In the genomic region with DNA sequence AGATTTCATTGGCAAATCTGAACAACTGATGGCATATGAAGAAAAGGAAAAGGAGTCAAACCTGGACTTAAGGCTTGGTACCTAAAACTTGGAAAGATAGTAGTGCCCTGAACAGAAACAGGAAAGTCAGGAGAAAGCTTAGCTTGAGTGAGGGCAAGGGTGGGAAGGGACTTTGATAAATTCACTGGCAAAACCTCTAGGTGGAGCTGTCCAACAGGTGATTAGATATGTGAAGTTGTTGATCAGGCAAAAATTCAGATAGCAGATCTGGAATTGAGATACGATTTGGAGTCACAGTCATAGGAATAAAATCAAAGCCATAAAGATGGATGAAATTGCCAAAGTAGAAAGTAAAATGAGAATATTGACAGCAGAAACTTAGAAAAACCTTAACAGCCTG, we compare ENCODE assay signal across 8 cellular contexts. TPM values are rescaled to one million over a fixed set of nuclear protein-coding genes. Genes with fewer than 3 reads are reported as not detected.
A peak's percentile ranks its signal among the peaks of the same experiment; 100 is the strongest.
DNase-seq lines count a peak whose midpoint lies in the region; ATAC-seq lines count a peak whose summit lies in the region.

No MANE protein-coding gene starts in this region.

- peaks cover 1% of the 10 kb centered on the region for H3K4me1 Mint-ChIP-seq in activated naive CD8-positive, alpha-beta T cell treated with anti-CD3 and anti-CD28 coated beads, Interleukin-2, amount 50 U/mL, for 24 hours
- H3K4me1 Mint-ChIP-seq in activated naive CD8-positive, alpha-beta T cell treated with anti-CD3 and anti-CD28 coated beads for 36 hours: peaks cover 2% of the 10 kb centered on the region

- peaks cover 15% of the 10 kb centered on the region for H3K27me3 Mint-ChIP-seq in activated naive CD8-positive, alpha-beta T cell treated with anti-CD3 and anti-CD28 coated beads, Interleukin-2, amount 50 U/mL, for 24 hours
- H3K27me3 Mint-ChIP-seq in activated naive CD8-positive, alpha-beta T cell treated with anti-CD3 and anti-CD28 coated beads for 36 hours: peaks cover 27% of the 10 kb centered on the region

- no peak for ATAC-seq in activated naive CD8-positive, alpha-beta T cell treated with anti-CD3 and anti-CD28 coated beads, Interleukin-2, amount 50 U/mL, for 24 hours
- ATAC-seq in GM21786 (IDR thresholded peaks at IDR 0.05; ENCODE audit: unreplicated experiment): peak; percentile 47
- no peak for ATAC-seq in GM21528 (IDR thresholded peaks at IDR 0.05; ENCODE audit: low FRiP score, unreplicated experiment)

- no peaks in the 10 kb centered on the region for H3K9me3 Mint-ChIP-seq in activated naive CD8-positive, alpha-beta T cell treated with anti-CD3 and anti-CD28 coated beads, Interleukin-2, amount 50 U/mL, for 24 hours
- no peaks in the 10 kb centered on the region for H3K9me3 Mint-ChIP-seq in activated naive CD8-positive, alpha-beta T cell treated with anti-CD3 and anti-CD28 coated beads for 36 hours

- H3K27ac Mint-ChIP-seq in activated naive CD8-positive, alpha-beta T cell treated with anti-CD3 and anti-CD28 coated beads, Interleukin-2, amount 50 U/mL, for 24 hours: no peak overlapping the region
- H3K27ac Mint-ChIP-seq in activated naive CD8-positive, alpha-beta T cell treated with anti-CD3 and anti-CD28 coated beads for 36 hours: no peak overlapping the region

- peak; percentile 22 for DNase-seq in activated naive CD8-positive, alpha-beta T cell treated with anti-CD3 and anti-CD28 coated beads, Interleukin-2, amount 50 U/mL, for 24 hours
- no peak for DNase-seq in activated naive CD8-positive, alpha-beta T cell treated with anti-CD3 and anti-CD28 coated beads for 36 hours
- DNase-seq in NCI-H1694 treated with DMSO at 0.1 percent for 48 hours (lab: John Stamatoyannopoulos, UW) (peak; percentile 31), foreskin melanocyte (peak; percentile 33), renal cortical epithelial cell (ENCODE audit: low read depth) (peak; percentile 60)
- DNase-seq in activated CD4-positive, alpha-beta T cell treated with anti-CD3 and anti-CD28 coated beads for 48 hours: peak; percentile 31

- no peaks in the 10 kb centered on the region for H3K36me3 Mint-ChIP-seq in activated naive CD8-positive, alpha-beta T cell treated with anti-CD3 and anti-CD28 coated beads, Interleukin-2, amount 50 U/mL, for 24 hours (ENCODE audit: low read depth)
- no peaks in the 10 kb centered on the region for H3K36me3 Mint-ChIP-seq in activated naive CD8-positive, alpha-beta T cell treated with anti-CD3 and anti-CD28 coated beads for 36 hours

- no peak overlapping the region for H3K4me3 Mint-ChIP-seq in activated naive CD8-positive, alpha-beta T cell treated with anti-CD3 and anti-CD28 coated beads, Interleukin-2, amount 50 U/mL, for 24 hours
- no peak overlapping the region for H3K4me3 Mint-ChIP-seq in activated naive CD8-positive, alpha-beta T cell treated with anti-CD3 and anti-CD28 coated beads for 36 hours

RNA-seq across cellular contexts. Expression of gene ZNF292, which starts 16.1 kb away (rescaled TPM):
- 10 to 100 TPM; 42.6 to 45.9 TPM for total RNA-seq in activated naive CD8-positive, alpha-beta T cell treated with anti-CD3 and anti-CD28 coated beads for 36 hours
- 40.6 and 56.3 TPM in 2 replicates for total RNA-seq in renal cortical epithelial cell

RNA-seq across cellular contexts. Expression of gene CGA, which starts 44.3 kb away (rescaled TPM):
- total RNA-seq in activated naive CD8-positive, alpha-beta T cell treated with anti-CD3 and anti-CD28 coated beads for 36 hours: not detected
- total RNA-seq in renal cortical epithelial cell: not detected in 2 replicates
